Comparison of ENCODE assay signal across 8 cellular contexts in genomic region chr11:75388386-75389275, GRCh38. TPM values are rescaled to one million over a fixed set of nuclear protein-coding genes. Genes with fewer than 3 reads are reported as not detected.
DNase-seq lines count a peak whose midpoint lies in the region; ATAC-seq and TF ChIP-seq lines count a peak whose summit lies in the region.

No MANE protein-coding gene starts in this region.

- H4K20me1 ChIP-seq in Karpas-422 (ENCODE audit: insufficient read depth, low read depth, low read length) (no peaks in the 10 kb centered on the region), neural progenitor cell (ENCODE audit: low read depth) (no peaks in the 10 kb centered on the region)

- in situ Hi-C loops in Panc1 (cut with HindIII; ENCODE audit: low pct_unique_long_range_greater_than_20kb, low sequenced_read_pairs) = no loop called here

- H3K4me1 Mint-ChIP-seq in activated T-cell treated with anti-CD3 and anti-CD28 coated beads, Interleukin-2, amount 50 U/mL, for 24 hours (ENCODE audit: low read depth) = peaks cover 10% of the 10 kb centered on the region
- peaks cover 3% of the 10 kb centered on the region for H3K4me1 Mint-ChIP-seq in neural progenitor cell

- peaks cover 4% of the 10 kb centered on the region for H3F3A ChIP-seq in neural progenitor cell (ENCODE audit: low read depth)

- peaks cover 4% of the 10 kb centered on the region for H3K27me3 Mint-ChIP-seq in activated T-cell treated with anti-CD3 and anti-CD28 coated beads, Interleukin-2, amount 50 U/mL, for 24 hours
- H3K27me3 Mint-ChIP-seq in neural progenitor cell (ENCODE audit: insufficient read depth, low read depth) = peaks cover 4% of the 10 kb centered on the region

- CTCF ChIA-PET in Panc1 (lab: Charles Lee) = interaction anchor here (0.5 to 1.9 kb wide), 14 partner anchors 27 to 169 kb away, joined by 3 to 17 read pairs (median 4); no protein-coding TSS in a partner anchor

- ATAC-seq in Panc1 (peak; percentile 79), GM19452 (IDR thresholded peaks at IDR 0.05; ENCODE audit: unreplicated experiment) (no peak)

- TF ChIP-seq CTCF in Panc1 (IDR thresholded peaks at IDR 0.05) (peak; percentile 94), neural progenitor cell (IDR thresholded peaks at IDR 0.05) (peak; percentile 88)

- no peaks in the 10 kb centered on the region for H3K9me2 ChIP-seq in Karpas-422 (replicated peaks; ENCODE audit: insufficient read depth, low read length)

- H3K4me3 ChIP-seq in Karpas-422 (ENCODE audit: low read length) (no peak overlapping the region), Panc1 (ENCODE audit: low read depth in 2 of 2, low read length in 2 of 2) (no peak overlapping the region), neural progenitor cell (no peak overlapping the region)

- H3K4me1 ChIP-seq in Karpas-422 (ENCODE audit: low read length) (peaks cover 2% of the 10 kb centered on the region; the same call in 1 of the 2 replicates), Panc1 (ENCODE audit: control insufficient read depth, insufficient read depth, low read length) (peaks cover 39% of the 10 kb centered on the region), neural progenitor cell (peaks cover 8% of the 10 kb centered on the region)

- H2AFZ ChIP-seq in Karpas-422 (ENCODE audit: low read length) (no peak overlapping the region), neural progenitor cell (replicated peaks) (peak overlapping the region; percentile 99)

- no peaks in the 10 kb centered on the region for H3K27me3 ChIP-seq in Karpas-422 (ENCODE audit: low read length)
- H3K27me3 ChIP-seq in Panc1 (ENCODE audit: control insufficient read depth, insufficient read depth, low read length) = no peaks in the 10 kb centered on the region
- no peaks in the 10 kb centered on the region for H3K27me3 ChIP-seq in neural progenitor cell

- H3K36me3 ChIP-seq in Karpas-422 (ENCODE audit: insufficient read depth, low read length) = no peaks in the 10 kb centered on the region
- no peaks in the 10 kb centered on the region for H3K36me3 ChIP-seq in Panc1 (ENCODE audit: control insufficient read depth, insufficient read depth, low read length)
- no peaks in the 10 kb centered on the region for H3K36me3 ChIP-seq in neural progenitor cell

- H3K79me2 ChIP-seq in Karpas-422 (ENCODE audit: low read length) (no peaks in the 10 kb centered on the region), neural progenitor cell (ENCODE audit: low read depth) (no peaks in the 10 kb centered on the region)

- H3K27ac ChIP-seq in Karpas-422 (ENCODE audit: low read length) = no peak overlapping the region
- H3K27ac ChIP-seq in Panc1 (ENCODE audit: low read length) = peak overlapping the region; percentile 69
- H3K27ac ChIP-seq in neural progenitor cell = no peak overlapping the region

- H3K36me3 Mint-ChIP-seq in activated T-cell treated with anti-CD3 and anti-CD28 coated beads, Interleukin-2, amount 50 U/mL, for 24 hours (ENCODE audit: low read depth) = no peaks in the 10 kb centered on the region
- no peaks in the 10 kb centered on the region for H3K36me3 Mint-ChIP-seq in neural progenitor cell

- no peak overlapping the region for H3K27ac Mint-ChIP-seq in activated T-cell treated with anti-CD3 and anti-CD28 coated beads, Interleukin-2, amount 50 U/mL, for 24 hours
- H3K27ac Mint-ChIP-seq in neural progenitor cell = no peak overlapping the region

- H3K9me3 ChIP-seq in Karpas-422 (ENCODE audit: low read length) = no peaks in the 10 kb centered on the region
- H3K9me3 ChIP-seq in Panc1 (ENCODE audit: control insufficient read depth, insufficient read depth, low read depth, low read length) = no peaks in the 10 kb centered on the region
- no peaks in the 10 kb centered on the region for H3K9me3 ChIP-seq in neural progenitor cell (ENCODE audit: low read depth)

- H3K4me3 Mint-ChIP-seq in activated T-cell treated with anti-CD3 and anti-CD28 coated beads, Interleukin-2, amount 50 U/mL, for 24 hours = no peak overlapping the region
- H3K4me3 Mint-ChIP-seq in neural progenitor cell = no peak overlapping the region

- no peaks in the 10 kb centered on the region for H3K9me3 Mint-ChIP-seq in activated T-cell treated with anti-CD3 and anti-CD28 coated beads, Interleukin-2, amount 50 U/mL, for 24 hours
- no peaks in the 10 kb centered on the region for H3K9me3 Mint-ChIP-seq in neural progenitor cell

- H3K4me2 ChIP-seq in Karpas-422 (ENCODE audit: low read depth, low read length, poor library complexity, severe bottlenecking) (no peak overlapping the region), neural progenitor cell (peak overlapping the region; percentile 53)

- POLR2A ChIA-PET in Panc1 (lab: Charles Lee) = interaction anchor here (0.5 to 0.8 kb wide), 2 partner anchors 37 to 79 kb away, joined by 3 to 4 read pairs; no protein-coding TSS in a partner anchor

- DNase-seq in GM03348 (ENCODE audit: low spot score) (peak; percentile 86), Karpas-422 (peak; percentile 93), Panc1 (ENCODE audit: low read depth, low spot score) (no peak), fibroblast of peridontal ligament (ENCODE audit: extremely low read depth) (peak; percentile 85), neural progenitor cell (ENCODE audit: low spot score) (peak; percentile 79), superior temporal gyrus (ENCODE audit: extremely low spot score) (peak; percentile 89)
- DNase-seq in activated T-cell treated with anti-CD3 and anti-CD28 coated beads, Interleukin-2, amount 50 U/mL, for 24 hours = peak; percentile 74

- no TSS peak for BruUV-seq in Panc1 (replicated peaks; lab: Mats Ljungman, UMichigan)

- intact Hi-C loops in Panc1 (cut with micrococcal nuclease; ENCODE audit: unreplicated experiment) = loop anchor here (1.0 to 2.0 kb wide), 2 partner anchors 36 to 144 kb away; no protein-coding TSS in a partner anchor

- H3K9ac ChIP-seq in Karpas-422 (ENCODE audit: low read length) (no peak overlapping the region), neural progenitor cell (no peak overlapping the region)

RNA-seq across cellular contexts. Expression of gene RPS3, which starts 10.7 kb away (rescaled TPM):
- 2,332 and 2,975 TPM in 2 replicates for total RNA-seq in Karpas-422 (2014; rRNA removed; shearing (Covaris generic); ENCODE audit: low replicate concordance)
- total RNA-seq in Panc1 (2021; ENCODE audit: unreplicated experiment) = 2,945 TPM
- polyA plus RNA-seq in Panc1 (2012; ENCODE audit: insufficient read length) = 2,908 TPM
- total RNA-seq in neural progenitor cell (ENCODE audit: low replicate concordance) = 1,927 and 1,962 TPM in 2 replicates

RNA-seq across cellular contexts. Expression of gene ARRB1, which starts 37.2 kb away (rescaled TPM):
- total RNA-seq in Karpas-422 (2014; rRNA removed; shearing (Covaris generic); ENCODE audit: low replicate concordance) = not detected in 2 replicates
- total RNA-seq in Panc1 (2021; ENCODE audit: unreplicated experiment) (219 TPM), neural progenitor cell (ENCODE audit: low replicate concordance) (1.0 and 1.8 TPM in 2 replicates)
- polyA plus RNA-seq in Panc1 (2012; ENCODE audit: insufficient read length) = 236 TPM

RNA-seq across cellular contexts. Expression of gene KLHL35, which starts 44.4 kb away (rescaled TPM):
- 1.3 and 8.5 TPM in 2 replicates for total RNA-seq in Karpas-422 (2014; rRNA removed; shearing (Covaris generic); ENCODE audit: low replicate concordance)
- total RNA-seq in Panc1 (2021; ENCODE audit: unreplicated experiment) (10.9 TPM), neural progenitor cell (ENCODE audit: low replicate concordance) (1.2 and 1.5 TPM in 2 replicates)
- polyA plus RNA-seq in Panc1 (2012; ENCODE audit: insufficient read length) = 18.9 TPM

Comparison
In these comparisons a context has a peak if more than half of its experiments do, and no peak if none do; other contexts are left out.
1. RNA of gene ARRB1, which starts 37.2 kb away (total RNA-seq): 219 TPM in Panc1 (single experiment); 1.0 to 1.8 TPM in neural progenitor cell and not detected in Karpas-422; every median in the first group is over 10 times any median in the second.